26 cellular contexts compared by ENCODE assay signal in genomic region chr15:77519540-77519939, GRCh38.
"Had no signal": no experiment of that assay in that cellular context is flagged by ENCODE, and none has a peak within 500 bp of the region (broad histone marks: within the 10 kb centered on the region; RNA-seq: fewer than 3 reads in every experiment).

No MANE protein-coding gene starts in this region.

- H3K36me3 Mint-ChIP-seq: activated CD8-positive, alpha-beta memory T cell treated with anti-CD3 and anti-CD28 coated beads, Interleukin-2, amount 10 ng/mL, durations not matched to agents 7 days and 5 days; activated naive CD4-positive, alpha-beta T cell treated with anti-CD3 and anti-CD28 coated beads, Interleukin-2, amount 50 U/mL, for 24 hours; memory B cell; natural killer cell treated with Interleukin-12 subunit alpha and Interleukin-12 subunit beta and Interleukin-15 and Interleukin-18, amount 100 ng/mL, for 72 hours had no signal

- H3K36me3 ChIP-seq: breast epithelium, esophagus squamous epithelium, right atrium auricular region, thoracic aorta, uterus had no signal

- H3K4me1 ChIP-seq: breast epithelium, esophagus squamous epithelium, right atrium auricular region, uterus had no signal

- H3K27ac Mint-ChIP-seq: activated CD4-positive, alpha-beta T cell treated with anti-CD3 and anti-CD28 coated beads for 36 hours; activated CD8-positive, alpha-beta memory T cell treated with anti-CD3 and anti-CD28 coated beads, Interleukin-2, amount 10 ng/mL, durations not matched to agents 7 days and 5 days; activated CD8-positive, alpha-beta T cell treated with anti-CD3 and anti-CD28 coated beads, Interleukin-2, amount 10 ng/mL, durations not matched to agents 7 days and 5 days; activated naive CD4-positive, alpha-beta T cell treated with anti-CD3 and anti-CD28 coated beads, Interleukin-2, amount 50 U/mL, for 24 hours; activated naive CD8-positive, alpha-beta T cell treated with anti-CD3 and anti-CD28 coated beads, Interleukin-2, amount 50 U/mL, for 24 hours; activated T-helper 2 cell treated with anti-CD3 and anti-CD28 coated beads, Interferon-gamma antibody, Interleukin-2, Interleukin-4, amounts not matched to agents 10 μg/mL and 5 μg/mL and 100 μg/mL, durations not matched to agents 14 hours and 24 hours and 36 hours; memory B cell; natural killer cell treated with Interleukin-12 subunit alpha and Interleukin-12 subunit beta and Interleukin-15 and Interleukin-18, amount 100 ng/mL, for 72 hours had no signal

- H3K9me3 ChIP-seq: breast epithelium, esophagus squamous epithelium, mucosa of descending colon, right atrium auricular region, thoracic aorta, uterus had no signal

- H3K4me3 Mint-ChIP-seq: activated CD4-positive, alpha-beta T cell treated with anti-CD3 and anti-CD28 coated beads for 36 hours; activated CD8-positive, alpha-beta memory T cell treated with anti-CD3 and anti-CD28 coated beads, Interleukin-2, amount 10 ng/mL, durations not matched to agents 7 days and 5 days; activated CD8-positive, alpha-beta T cell treated with anti-CD3 and anti-CD28 coated beads, Interleukin-2, amount 10 ng/mL, durations not matched to agents 7 days and 5 days; activated naive CD4-positive, alpha-beta T cell treated with anti-CD3 and anti-CD28 coated beads, Interleukin-2, amount 50 U/mL, for 24 hours; activated naive CD8-positive, alpha-beta T cell treated with anti-CD3 and anti-CD28 coated beads, Interleukin-2, amount 50 U/mL, for 24 hours; central memory CD8-positive, alpha-beta T cell; memory B cell; natural killer cell treated with Interleukin-12 subunit alpha and Interleukin-12 subunit beta and Interleukin-15 and Interleukin-18, amount 100 ng/mL, for 72 hours had no signal

- H3K4me1 Mint-ChIP-seq: activated CD4-positive, alpha-beta T cell treated with anti-CD3 and anti-CD28 coated beads for 36 hours; activated CD8-positive, alpha-beta memory T cell treated with anti-CD3 and anti-CD28 coated beads, Interleukin-2, amount 10 ng/mL, durations not matched to agents 7 days and 5 days; activated naive CD4-positive, alpha-beta T cell treated with anti-CD3 and anti-CD28 coated beads, Interleukin-2, amount 50 U/mL, for 24 hours; activated naive CD8-positive, alpha-beta T cell treated with anti-CD3 and anti-CD28 coated beads, Interleukin-2, amount 50 U/mL, for 24 hours; central memory CD8-positive, alpha-beta T cell; memory B cell had no signal

- H3K27me3 Mint-ChIP-seq: activated CD4-positive, alpha-beta T cell treated with anti-CD3 and anti-CD28 coated beads for 36 hours; activated CD8-positive, alpha-beta memory T cell treated with anti-CD3 and anti-CD28 coated beads, Interleukin-2, amount 10 ng/mL, durations not matched to agents 7 days and 5 days; activated naive CD4-positive, alpha-beta T cell treated with anti-CD3 and anti-CD28 coated beads, Interleukin-2, amount 50 U/mL, for 24 hours; activated naive CD8-positive, alpha-beta T cell treated with anti-CD3 and anti-CD28 coated beads, Interleukin-2, amount 50 U/mL, for 24 hours; central memory CD8-positive, alpha-beta T cell; memory B cell; natural killer cell treated with Interleukin-12 subunit alpha and Interleukin-12 subunit beta and Interleukin-15 and Interleukin-18, amount 100 ng/mL, for 72 hours had no signal

- H3K9me3 Mint-ChIP-seq: activated naive CD4-positive, alpha-beta T cell treated with anti-CD3 and anti-CD28 coated beads, Interleukin-2, amount 50 U/mL, for 24 hours; activated naive CD8-positive, alpha-beta T cell treated with anti-CD3 and anti-CD28 coated beads, Interleukin-2, amount 50 U/mL, for 24 hours; activated T-helper 2 cell treated with anti-CD3 and anti-CD28 coated beads, Interferon-gamma antibody, Interleukin-2, Interleukin-4, amounts not matched to agents 10 μg/mL and 5 μg/mL and 100 μg/mL, durations not matched to agents 14 hours and 24 hours and 36 hours; central memory CD8-positive, alpha-beta T cell; memory B cell; natural killer cell treated with Interleukin-12 subunit alpha and Interleukin-12 subunit beta and Interleukin-15 and Interleukin-18, amount 100 ng/mL, for 72 hours had no signal

- DNase-seq: activated CD4-positive, alpha-beta T cell treated with anti-CD3 and anti-CD28 coated beads for 36 hours; activated CD4-positive, CD25-positive, alpha-beta regulatory T cell; activated CD8-positive, alpha-beta memory T cell treated with anti-CD3 and anti-CD28 coated beads, Interleukin-2, amount 10 ng/mL, durations not matched to agents 7 days and 5 days; activated CD8-positive, alpha-beta T cell treated with anti-CD3 and anti-CD28 coated beads, Interleukin-2, amount 10 ng/mL, durations not matched to agents 7 days and 5 days; activated naive CD8-positive, alpha-beta T cell treated with anti-CD3 and anti-CD28 coated beads, Interleukin-2, amount 50 U/mL, for 24 hours; activated T-cell treated with anti-CD3 and anti-CD28 coated beads, Interleukin-2, amount 50 U/mL, for 48 hours; dermis blood vessel endothelial cell; effector CD4-positive, alpha-beta T cell; esophagus squamous epithelium; foreskin fibroblast; hippocampal formation; mucosa of descending colon; stimulated activated CD4-positive, alpha-beta T cell treated with anti-CD3 and anti-CD28 coated beads, Interleukin-4, amount 100 ng/mL, for 1 hour; stimulated activated naive CD8-positive, alpha-beta T cell treated with anti-CD3 and anti-CD28 coated beads, Interleukin-15, Interleukin-2, amounts not matched to agents 100 U/mL and 50 U/mL, for 24 hours; T-helper 2 cell; trophoblast cell; uterus had no signal

- ATAC-seq: activated CD4-positive, alpha-beta T cell treated with anti-CD3 and anti-CD28 coated beads for 36 hours; activated CD8-positive, alpha-beta memory T cell treated with anti-CD3 and anti-CD28 coated beads, Interleukin-2, amount 10 ng/mL, durations not matched to agents 7 days and 5 days; activated CD8-positive, alpha-beta T cell treated with anti-CD3 and anti-CD28 coated beads, Interleukin-2, amount 10 ng/mL, durations not matched to agents 7 days and 5 days; activated naive CD8-positive, alpha-beta T cell treated with anti-CD3 and anti-CD28 coated beads, Interleukin-2, amount 50 U/mL, for 24 hours; mucosa of descending colon; natural killer cell treated with Interleukin-12 subunit alpha and Interleukin-12 subunit beta and Interleukin-15 and Interleukin-18, amount 100 ng/mL, for 72 hours; stimulated activated naive CD8-positive, alpha-beta T cell treated with anti-CD3 and anti-CD28 coated beads, Interleukin-15, Interleukin-2, amounts not matched to agents 100 U/mL and 50 U/mL, for 24 hours had no signal

- H3K27ac ChIP-seq: breast epithelium, epithelial cell of prostate, esophagus squamous epithelium, right atrium auricular region, thoracic aorta, uterus had no signal

- H3K27me3 ChIP-seq: breast epithelium, esophagus squamous epithelium, right atrium auricular region, uterus had no signal

- H3K4me3 ChIP-seq: breast epithelium, esophagus squamous epithelium, mucosa of descending colon, right atrium auricular region, thoracic aorta, uterus had no signal
